In genomic region chr11:125592305-125593112, GRCh38 we compare ENCODE assay signal across 8 cellular contexts. TPM values are rescaled to one million over a fixed set of nuclear protein-coding genes. Genes with fewer than 3 reads are reported as not detected.
DNase-seq lines count a peak whose midpoint lies in the region; ATAC-seq and TF ChIP-seq lines count a peak whose summit lies in the region.

Gene STT3A, plus strand, starts transcription at chr11:125592852. Its CDS starts 3,064 bp downstream, at chr11:125595916.

- H3K4me3 Mint-ChIP-seq in dendritic cell treated with granulocyte-macrophage colony-stimulating factor and Interleukin-4, amounts not matched to agents 40 ng/mL and 50 ng/mL, for 4 days, result peak within 1 kb of the TSS; percentile 95

- peak within 1 kb of the TSS; percentile 95 for H3K27ac ChIP-seq in C4-2B

- H3K9me3 Mint-ChIP-seq in dendritic cell treated with granulocyte-macrophage colony-stimulating factor and Interleukin-4, amounts not matched to agents 40 ng/mL and 50 ng/mL, for 4 days, result no peaks in the 10 kb centered on the region

- peaks cover 44% of the 10 kb centered on the region for H3K4me1 Mint-ChIP-seq in dendritic cell treated with granulocyte-macrophage colony-stimulating factor and Interleukin-4, amounts not matched to agents 40 ng/mL and 50 ng/mL, for 4 days (ENCODE audit: low read depth)

- H3K27ac Mint-ChIP-seq in dendritic cell treated with granulocyte-macrophage colony-stimulating factor and Interleukin-4, amounts not matched to agents 40 ng/mL and 50 ng/mL, for 4 days, result peak within 1 kb of the TSS; percentile 99

- intact Hi-C loops in dendritic cell treated with granulocyte-macrophage colony-stimulating factor and Interleukin-4, amounts not matched to agents 40 ng/mL and 50 ng/mL, for 4 days (cut with micrococcal nuclease), result loop anchor here (1.0 to 10.0 kb wide), 5 partner anchors 23 to 676 kb away; partner anchors contain the start of genes CHEK1, EI24, FAM118B and FOXRED1

- peak; percentile 100 for DNase-seq in NCI-H774 (lab: John Stamatoyannopoulos, UW)
- peak; percentile 97 for DNase-seq in activated CD4-positive, alpha-beta T cell treated with anti-CD3 and anti-CD28 coated beads, Interleukin-2, amount 50 U/mL, for 4 hours
- peak; percentile 100 for DNase-seq in left lobe of liver (ENCODE audit: low spot score)
- DNase-seq in stimulated activated CD4-positive, alpha-beta T cell treated with anti-CD3 and anti-CD28 coated beads, Interleukin-2, amount 100 ng/mL, for 4 hours (ENCODE audit: low read depth), result peak; percentile 97

- ATAC-seq in GM19395 (IDR thresholded peaks at IDR 0.05; ENCODE audit: unreplicated experiment) (peak; percentile 98), HG03565 (IDR thresholded peaks at IDR 0.05; ENCODE audit: unreplicated experiment) (peak; percentile 96), left lobe of liver (peak; percentile 94)

- TF ChIP-seq CTCF in C4-2B (conservative IDR thresholded peaks at IDR 0.05), result no peak

- H3K36me3 Mint-ChIP-seq in dendritic cell treated with granulocyte-macrophage colony-stimulating factor and Interleukin-4, amounts not matched to agents 40 ng/mL and 50 ng/mL, for 4 days (ENCODE audit: low read depth), result peaks cover 45% of the 10 kb centered on the region

- H3K27me3 Mint-ChIP-seq in dendritic cell treated with granulocyte-macrophage colony-stimulating factor and Interleukin-4, amounts not matched to agents 40 ng/mL and 50 ng/mL, for 4 days, result no peaks in the 10 kb centered on the region

RNA-seq across cellular contexts. Expression of gene STT3A, which starts in this region (rescaled TPM):
- total RNA-seq in left lobe of liver, result 92.2 TPM

Comparison
In these comparisons a context has a peak if more than half of its experiments do, and no peak if none do; other contexts are left out.
1. Peak in every context shown above with its lines: DNase-seq, ATAC-seq and H3K27ac ChIP-seq.